ENCODE assay signal across 21 cellular contexts in genomic region chr13:90272356-90272755, GRCh38.
DNase-seq lines count a peak whose midpoint lies in the region; ATAC-seq, FAIRE-seq and TF ChIP-seq lines count a peak whose summit lies in the region.
"Had no signal": no experiment of that assay in that cellular context is flagged by ENCODE, and none has a peak within 500 bp of the region (broad histone marks: within the 10 kb centered on the region; RNA-seq: fewer than 3 reads in every experiment).

No MANE protein-coding gene starts in this region.

- TF ChIP-seq POLR2A in K562 (conservative IDR thresholded peaks at IDR 0.05) = no peak

- intact Hi-C loops in K562 (cut with micrococcal nuclease) = no loop called here

- CTCF ChIA-PET in K562 (lab: Yijun Ruan, JAX; ENCODE audit: low intra/inter-chr PET ratio) = no interaction called here

- H3K9me1 ChIP-seq in K562 (ENCODE audit: control insufficient read depth, insufficient read depth, low read length) = no peaks in the 10 kb centered on the region

- H3K4me2 ChIP-seq in K562 (ENCODE audit: insufficient read depth, low read length) = no peak overlapping the region
- H3K4me2 ChIP-seq: A549; BLaER1 treated with 17β-estradiol and CSF1 and Interleukin-3, amounts not matched to agents 10 nM and 100 nM; GM23338; neural progenitor cell had no signal

- H3K27ac ChIP-seq in K562 (ENCODE audit: extremely low read depth, low read depth, low read length) (no peak overlapping the region), foreskin keratinocyte (no peak overlapping the region), caudate nucleus (ENCODE audit: low read depth, low read length) (no peak overlapping the region)
- H3K27ac ChIP-seq: A549; BLaER1 treated with 17β-estradiol and CSF1 and Interleukin-3, amounts not matched to agents 10 nM and 100 nM; left lung; neural progenitor cell; suprapubic skin had no signal

- no peaks in the 10 kb centered on the region; the same call in 1 of the 2 replicates for H3K9me3 ChIP-seq in K562 (replicated peaks; ENCODE audit: control insufficient read depth, insufficient read depth, low read depth, low read length)
- H3K9me3 ChIP-seq: A549, left lung, suprapubic skin had no signal

- TF ChIP-seq CTCF in AG10803 (conservative IDR thresholded peaks at IDR 0.05; ENCODE audit: low read length) (no peak), K562 (IDR thresholded peaks at IDR 0.05 in 2 of 3, conservative IDR thresholded peaks at IDR 0.05 in 1 of 3; ENCODE audit: insufficient read depth in 2 of 3, low read depth in 1 of 3, low read length in 3 of 3) (no peak), foreskin keratinocyte (conservative IDR thresholded peaks at IDR 0.05) (no peak)

- H3K79me2 ChIP-seq in K562 (ENCODE audit: control insufficient read depth, insufficient read depth, low read length) = no peaks in the 10 kb centered on the region

- no TSS peak for BruUV-seq in K562 (replicated peaks; lab: Mats Ljungman, UMichigan)

- in situ Hi-C loops in K562 (cut with MboI) = no loop called here

- POLR2A ChIA-PET in K562 (lab: Yijun Ruan, JAX) = interaction anchor here (1.2 kb wide), 1 partner anchor 8 kb away, joined by 5 read pairs; no protein-coding TSS in a partner anchor

- no peak overlapping the region for H3K4me3 ChIP-seq in AG10803 (ENCODE audit: low read length)
- no peak overlapping the region for H3K4me3 ChIP-seq in K562
- H3K4me3 ChIP-seq: A549; BLaER1 treated with 17β-estradiol and CSF1 and Interleukin-3, amounts not matched to agents 10 nM and 100 nM; GM23338; left lung; neural progenitor cell; suprapubic skin had no signal

- H3K4me1 ChIP-seq in K562 (replicated peaks in 1 of 2; ENCODE audit: control insufficient read depth in 2 of 2, insufficient read depth in 2 of 2, low read length in 2 of 2) (no peaks in the 10 kb centered on the region), foreskin keratinocyte (no peaks in the 10 kb centered on the region)
- H3K4me1 ChIP-seq: A549, left lung, neural progenitor cell, suprapubic skin had no signal

- H3K36me3 ChIP-seq in K562 (ENCODE audit: control insufficient read depth, insufficient read depth, low read length) = no peaks in the 10 kb centered on the region
- H3K36me3 ChIP-seq: BLaER1 treated with 17β-estradiol and CSF1 and Interleukin-3, amounts not matched to agents 10 nM and 100 nM; left lung; neural progenitor cell; suprapubic skin had no signal

- WGBS in K562 (ENCODE audit: insufficient coverage, low coverage, missing lambda C conversion rate) = 4% methylated on average over 1 of the region's 1 CpG

- no peak for FAIRE-seq in K562 (lab: Jason Lieb, UNC)
- FAIRE-seq: A549, colon, D721Med, G401.6 had no signal

- TF ChIP-seq RAD21 in K562 (CRISPR knock-in tag; conservative IDR thresholded peaks at IDR 0.05 in 1 of 2, IDR thresholded peaks at IDR 0.05 in 1 of 2) = no peak

- H4K20me1 ChIP-seq in K562 (replicated peaks; ENCODE audit: control insufficient read depth, insufficient read depth, low read length) = no peaks in the 10 kb centered on the region
- H4K20me1 ChIP-seq: BLaER1 treated with 17β-estradiol and CSF1 and Interleukin-3, amounts not matched to agents 10 nM and 100 nM had no signal

- no peak overlapping the region for H3K9ac ChIP-seq in K562 (ENCODE audit: insufficient read depth in 1 of 2, low read depth in 2 of 2, low read length in 2 of 2)
- H3K9ac ChIP-seq: BLaER1 treated with 17β-estradiol and CSF1 and Interleukin-3, amounts not matched to agents 10 nM and 100 nM; neural progenitor cell had no signal

- no peak; the same call in 2 of the 3 replicates for ATAC-seq in K562
- ATAC-seq in foreskin keratinocyte = peak; percentile 87
- no peak for ATAC-seq in HG03097 (IDR thresholded peaks at IDR 0.05; ENCODE audit: low FRiP score, unreplicated experiment)
- no peak for ATAC-seq in HG02938 (IDR thresholded peaks at IDR 0.05; ENCODE audit: unreplicated experiment)
- ATAC-seq: A549, GM23338, left lung had no signal

- H2AFZ ChIP-seq in K562 (ENCODE audit: low read depth, low read length) = no peak overlapping the region
- H2AFZ ChIP-seq: GM23338, neural progenitor cell had no signal

- no peaks in the 10 kb centered on the region for H3K27me3 ChIP-seq in K562 (ENCODE audit: control insufficient read depth in 2 of 2, insufficient read depth in 2 of 2, low read length in 2 of 2)
- no peaks in the 10 kb centered on the region for H3K27me3 ChIP-seq in foreskin keratinocyte
- H3K27me3 ChIP-seq: BLaER1 treated with 17β-estradiol and CSF1 and Interleukin-3, amounts not matched to agents 10 nM and 100 nM; left lung; neural progenitor cell; suprapubic skin had no signal

- DNase-seq in AG10803 (ENCODE audit: low read depth) = peak; percentile 9
- DNase-seq in LHCN-M2 (ENCODE audit: low read depth) = peak; percentile 56
- DNase-seq in K562 (ENCODE audit: extremely low read depth in 1 of 4, low spot score in 3 of 4) = no peak
- peak; percentile 79 to 88 for DNase-seq in foreskin keratinocyte
- no peak for DNase-seq in caudate nucleus (lab: John Stamatoyannopoulos, UW)
- no peak for DNase-seq in NCI-H345 (lab: John Stamatoyannopoulos, UW)
- DNase-seq: activated CD4-positive, alpha-beta T cell treated with anti-CD3 and anti-CD28 coated beads for 4 hours; activated effector memory CD4-positive, alpha-beta T cell treated with Interleukin-2 at 50 U/mL for 16 hours; left lung; NCI-H1694; NK-92 treated with Interleukin-12 subunit alpha and Interleukin-12 subunit beta, amount 100 ng/mL, for 24 hours had no signal

- TF ChIP-seq EP300 in K562 (IDR thresholded peaks at IDR 0.05; ENCODE audit: low read length) = no peak

TF ChIP-seq in K562, 482 proteins besides CTCF, POLR2A, EP300 and RAD21:
- 0 out of 2 replicates have a peak, but pooled peaks have one; percentile 10 for TF ChIP-seq CLOCK (CRISPR knock-in tag; IDR thresholded peaks at IDR 0.05; ENCODE audit: borderline replicate concordance)
- no peak for TF ChIP-seq TRIM28 (IDR thresholded peaks at IDR 0.05)
- 0 out of 2 replicates have a peak, but pooled peaks have one; percentile 56 for TF ChIP-seq ZNF764 (CRISPR knock-in tag; IDR thresholded peaks at IDR 0.05; ENCODE audit: low read depth)
- TF ChIP-seq PTRF (tag; IDR thresholded peaks at IDR 0.05) = no peak
- no peak for TF ChIP-seq NCOR1 (IDR thresholded peaks at IDR 0.05)
TF ChIP-seq in K562: peak in this region for 2.

Comparison
In these comparisons a context has a peak if more than half of its experiments do, and no peak if none do; other contexts are left out.
1. DNase-seq: peak in AG10803 (single experiment), LHCN-M2 (single experiment) and foreskin keratinocyte (2 of 2); none in K562 (0 of 4), caudate nucleus (0 of 61) and NCI-H345 (single experiment).